ENCODE assay signal across 6 cellular contexts in the genomic region with DNA sequence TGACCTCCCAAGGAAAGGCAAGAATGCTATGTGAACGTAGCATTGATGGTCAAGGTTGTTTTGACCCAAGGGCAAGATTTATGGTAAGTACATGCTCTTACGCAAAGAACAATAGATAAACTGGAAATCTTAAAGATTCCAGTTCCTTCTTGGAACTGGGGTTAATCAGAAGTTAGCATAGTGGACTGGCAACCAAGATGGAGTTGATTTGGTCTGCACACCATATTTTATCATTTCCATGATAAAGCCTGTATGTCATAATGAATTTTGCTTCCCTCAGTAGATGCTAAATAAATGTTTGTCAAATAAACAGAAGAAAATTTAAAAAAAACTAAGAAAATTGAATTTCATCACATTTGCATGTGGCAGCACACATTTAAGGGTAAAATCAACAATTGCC.
"Had no signal": no experiment of that assay in that cellular context is flagged by ENCODE, and none has a peak within 500 bp of the region (broad histone marks: within the 10 kb centered on the region; RNA-seq: fewer than 3 reads in every experiment).

No MANE protein-coding gene starts in this region.

- H3K4me3 ChIP-seq: GM12878 had no signal

- ATAC-seq: GM12878 had no signal

- DNase-seq: GDM1, GF-D8 had no signal

- FAIRE-seq: G401.6, GM12891, GM18507 had no signal
